Comparison of ENCODE assay signal across 8 cellular contexts in the genomic region with DNA sequence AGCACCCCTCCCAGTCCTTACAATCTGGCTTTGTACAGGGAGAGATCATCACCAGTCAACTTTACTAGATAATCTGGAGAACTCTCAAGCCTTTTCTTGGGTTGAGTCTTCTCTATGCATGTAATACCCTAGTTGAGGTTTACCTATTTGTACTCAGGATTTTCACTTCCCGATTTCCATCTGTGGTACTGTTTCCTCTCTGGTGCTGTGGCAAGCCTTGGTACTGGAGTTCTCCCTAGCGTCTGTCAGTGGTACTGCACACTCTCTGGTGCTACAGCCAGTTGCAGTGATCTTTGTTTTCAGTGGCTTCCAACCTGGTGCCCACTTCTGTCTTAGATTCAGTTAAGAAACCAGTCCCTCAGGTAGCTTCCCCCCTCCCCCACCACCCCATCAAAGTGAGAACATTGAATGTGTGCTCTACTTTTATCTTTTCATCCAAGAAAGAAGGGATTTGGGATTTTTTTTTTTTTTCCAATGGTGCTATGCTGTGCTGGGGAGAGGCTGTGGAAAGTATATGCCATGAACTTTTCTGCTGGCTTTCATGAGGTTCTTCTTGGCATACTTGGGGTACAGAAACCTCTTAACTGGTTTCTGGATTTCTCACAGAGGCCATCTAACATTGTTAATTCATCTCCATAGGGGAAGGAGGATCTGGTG.
DNase-seq lines count a peak whose midpoint lies in the region; ATAC-seq and TF ChIP-seq lines count a peak whose summit lies in the region.

No MANE protein-coding gene starts in this region.

- H3K27me3 ChIP-seq in lung (ENCODE audit: control insufficient read depth, insufficient read depth), result no peaks in the 10 kb centered on the region

- peak; percentile 73 for TF ChIP-seq CTCF in lung (IDR thresholded peaks at IDR 0.05; ENCODE audit: control extremely low read depth, extremely low read depth)

- H3K9me3 ChIP-seq in lung (ENCODE audit: control insufficient read depth in 2 of 2, insufficient read depth in 1 of 2, low read length in 1 of 2), result no peaks in the 10 kb centered on the region

- peak; percentile 77 for ATAC-seq in lung (ENCODE audit: insufficient read depth, low FRiP score)

- no peak overlapping the region for H3K4me3 ChIP-seq in lung

- no peaks in the 10 kb centered on the region for H3K4me1 ChIP-seq in lung (ENCODE audit: control insufficient read depth in 2 of 2, insufficient read depth in 2 of 2, low read length in 2 of 2)

- no peaks in the 10 kb centered on the region for H3K36me3 ChIP-seq in lung (ENCODE audit: control insufficient read depth in 2 of 2, insufficient read depth in 2 of 2, low read length in 2 of 2)

- WGBS in lung, 2 donors, result 2 to 9% methylated on average over 2 of the region's 2 CpGs

- DNase-seq in NCI-H1105 treated with DMSO at 0.1 percent for 48 hours (lab: John Stamatoyannopoulos, UW), result peak; percentile 15
- no peak for DNase-seq in NCI-H1105 (lab: John Stamatoyannopoulos, UW)
- peak; percentile 48 for DNase-seq in HCEC 1CT
- DNase-seq in M059J (ENCODE audit: low read depth), result peak; percentile 27
- DNase-seq in activated CD4-positive, CD25-positive, alpha-beta regulatory T cell (lab: John Stamatoyannopoulos, UW), result peak; percentile 29 to 46 (median 33)
- peak; percentile 62 for DNase-seq in cerebellar cortex (ENCODE audit: low spot score)
- DNase-seq in lung (ENCODE audit: low spot score), result peak; percentile 67
- peak; percentile 29 to 40 for DNase-seq in stimulated activated CD8-positive, alpha-beta memory T cell treated with anti-CD3 and anti-CD28 coated beads, Interleukin-7, amount 100 ng/mL, for 4 hours (ENCODE audit: low read depth in 2 of 2)

- no peak overlapping the region for H3K27ac ChIP-seq in lung (ENCODE audit: low read depth in 1 of 2, low read length in 1 of 2)
